ENCODE assay signal across 23 cellular contexts in the genomic region with DNA sequence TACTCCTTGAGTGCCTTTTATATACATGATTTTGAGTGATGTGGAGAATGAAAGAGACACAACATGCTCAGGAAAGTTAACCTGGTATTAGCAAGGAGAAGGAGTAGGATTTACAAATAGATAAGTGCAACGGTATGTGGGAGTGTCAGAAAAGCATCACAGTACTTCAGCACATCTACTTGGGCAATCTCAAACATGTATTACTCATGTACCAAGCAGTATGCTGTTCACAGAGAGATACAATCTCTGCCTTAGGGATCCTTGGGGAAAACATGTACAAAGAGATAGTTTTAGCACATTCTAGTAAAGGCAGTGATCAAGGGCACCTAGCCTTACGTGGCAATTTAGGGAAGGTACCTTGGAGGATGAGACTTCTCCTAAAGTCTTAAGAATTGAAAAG.
A peak's percentile ranks its signal among the peaks of the same experiment; 100 is the strongest.
DNase-seq lines count a peak whose midpoint lies in the region; ATAC-seq, FAIRE-seq and TF ChIP-seq lines count a peak whose summit lies in the region.
"Had no signal": no experiment of that assay in that cellular context is flagged by ENCODE, and none has a peak within 500 bp of the region (broad histone marks: within the 10 kb centered on the region; RNA-seq: fewer than 3 reads in every experiment).

No MANE protein-coding gene starts in this region.

- TF ChIP-seq EP300 in K562 (IDR thresholded peaks at IDR 0.05; ENCODE audit: low read length), result no peak

- POLR2A ChIA-PET in K562 (lab: Yijun Ruan, JAX), result no interaction called here

- no peaks in the 10 kb centered on the region for H3K9me2 ChIP-seq in GM23248 (ENCODE audit: insufficient read depth)

- WGBS in GM23248 (ENCODE audit: low coverage in 1 of 2, low lambda C conversion rate in 2 of 2, missing lambda C conversion rate in 2 of 2), 2 experiments, result 69 to 84% methylated on average over 2 of the region's 2 CpGs
- WGBS in K562 (ENCODE audit: insufficient coverage, low coverage, missing lambda C conversion rate), result 54% methylated on average over 2 of the region's 2 CpGs
- WGBS in right lobe of liver (ENCODE audit: insufficient coverage, low coverage, low lambda C conversion rate, missing lambda C conversion rate), result 93% methylated on average over 2 of the region's 2 CpGs

- TF ChIP-seq RAD21 in K562 (CRISPR knock-in tag; conservative IDR thresholded peaks at IDR 0.05 in 1 of 2, IDR thresholded peaks at IDR 0.05 in 1 of 2), result no peak

- no peaks in the 10 kb centered on the region for H4K20me1 ChIP-seq in GM23248 (ENCODE audit: insufficient read depth)
- no peaks in the 10 kb centered on the region for H4K20me1 ChIP-seq in K562 (replicated peaks; ENCODE audit: control insufficient read depth, insufficient read depth, low read length)

- H3K27ac ChIP-seq in GM23248 (no peak overlapping the region), K562 (ENCODE audit: extremely low read depth, low read depth, low read length) (no peak overlapping the region), right lobe of liver (no peak overlapping the region)
- H3K27ac ChIP-seq: neutrophil had no signal

- BruUV-seq in K562 (replicated peaks; lab: Mats Ljungman, UMichigan), result no TSS peak

- no peaks in the 10 kb centered on the region for H3K79me2 ChIP-seq in GM23248 (ENCODE audit: insufficient read depth)
- no peaks in the 10 kb centered on the region for H3K79me2 ChIP-seq in K562 (ENCODE audit: control insufficient read depth, insufficient read depth, low read length)

- no peaks in the 10 kb centered on the region for H3K9me1 ChIP-seq in K562 (ENCODE audit: control insufficient read depth, insufficient read depth, low read length)

- H3K4me2 ChIP-seq in GM23248 (ENCODE audit: unreplicated experiment) (no peak overlapping the region), K562 (ENCODE audit: insufficient read depth, low read length) (no peak overlapping the region)

- peak; percentile 23 for FAIRE-seq in K562 (lab: Jason Lieb, UNC)
- FAIRE-seq: H1, urothelium cell line had no signal

- TF ChIP-seq POLR2A in K562 (conservative IDR thresholded peaks at IDR 0.05) (no peak), right lobe of liver (IDR thresholded peaks at IDR 0.05) (no peak)

- no peak overlapping the region for H2AFZ ChIP-seq in GM23248
- H2AFZ ChIP-seq in K562 (ENCODE audit: low read depth, low read length), result no peak overlapping the region

- intact Hi-C loops in K562 (cut with micrococcal nuclease), result no loop called here
- intact Hi-C loops in right lobe of liver (cut with DNase I), result no loop called here

- in situ Hi-C loops in GM23248 (cut with MboI), result no loop called here
- in situ Hi-C loops in K562 (cut with MboI), result no loop called here

- peaks cover 9% of the 10 kb centered on the region for H3F3A ChIP-seq in GM23248 (ENCODE audit: insufficient read depth)

- no peaks in the 10 kb centered on the region for H3K27me3 ChIP-seq in GM23248 (replicated peaks; ENCODE audit: insufficient read depth)
- no peaks in the 10 kb centered on the region for H3K27me3 ChIP-seq in K562 (ENCODE audit: control insufficient read depth in 2 of 2, insufficient read depth in 2 of 2, low read length in 2 of 2)
- no peaks in the 10 kb centered on the region for H3K27me3 ChIP-seq in right lobe of liver
- H3K27me3 ChIP-seq: neutrophil, stomach had no signal

- TF ChIP-seq CTCF in K562 (IDR thresholded peaks at IDR 0.05 in 2 of 3, conservative IDR thresholded peaks at IDR 0.05 in 1 of 3; ENCODE audit: insufficient read depth in 2 of 3, low read depth in 1 of 3, low read length in 3 of 3) (no peak), fibroblast of the aortic adventitia (IDR thresholded peaks at IDR 0.05; ENCODE audit: insufficient read depth, low read length) (no peak), right lobe of liver (IDR thresholded peaks at IDR 0.05) (no peak)

- DNase-seq in GM23248 (peak; percentile 72), K562 (ENCODE audit: extremely low read depth in 1 of 4, low spot score in 3 of 4) (no peak), fibroblast of the aortic adventitia (ENCODE audit: low read depth) (peak; percentile 73), skeletal muscle cell (ENCODE audit: low read depth) (peak; percentile 79), NCI-H748 treated with DMSO at 0.1 percent for 48 hours (lab: John Stamatoyannopoulos, UW) (no peak), A172 (ENCODE audit: low spot score) (no peak), pons (ENCODE audit: low spot score) (no peak), right lobe of liver (no peak)
- DNase-seq: activated CD8-positive, alpha-beta memory T cell treated with anti-CD3 and anti-CD28 coated beads for 24 hours; CD8-positive, alpha-beta T cell; central memory CD4-positive, alpha-beta T cell; effector CD4-positive, alpha-beta T cell; left ventricle myocardium inferior; mucosa of descending colon; MV-4-11; NCI-H2029 treated with DMSO at 0.1 percent for 48 hours; NCI-H510A treated with DMSO at 0.1 percent for 48 hours; SIG-M5; stomach; T-helper 17 cell had no signal

- H3K4me1 ChIP-seq in GM23248 (ENCODE audit: insufficient read depth) (peaks cover 23% of the 10 kb centered on the region), K562 (replicated peaks in 1 of 2; ENCODE audit: control insufficient read depth in 2 of 2, insufficient read depth in 2 of 2, low read length in 2 of 2) (no peaks in the 10 kb centered on the region), right lobe of liver (no peaks in the 10 kb centered on the region)

- CTCF ChIA-PET in K562 (lab: Yijun Ruan, JAX; ENCODE audit: low intra/inter-chr PET ratio), result no interaction called here

- no peak for ATAC-seq in K562
- no peak for ATAC-seq in right lobe of liver
- ATAC-seq: CD8-positive, alpha-beta T cell; mucosa of descending colon; T-helper 17 cell had no signal

- H3K36me3 ChIP-seq in GM23248 (ENCODE audit: low read depth), result no peaks in the 10 kb centered on the region
- no peaks in the 10 kb centered on the region for H3K36me3 ChIP-seq in K562 (ENCODE audit: control insufficient read depth, insufficient read depth, low read length)
- no peaks in the 10 kb centered on the region for H3K36me3 ChIP-seq in right lobe of liver
- H3K36me3 ChIP-seq: left ventricle myocardium inferior, neutrophil, stomach had no signal

- H3K4me3 ChIP-seq in GM23248 (no peak overlapping the region), K562 (no peak overlapping the region), fibroblast of the aortic adventitia (ENCODE audit: low read depth, low read length) (no peak overlapping the region), skeletal muscle cell (ENCODE audit: low read depth, low read length) (no peak overlapping the region), right lobe of liver (no peak overlapping the region)
- H3K4me3 ChIP-seq: left ventricle myocardium inferior, mucosa of descending colon, stomach had no signal

- H3K9me3 ChIP-seq in GM23248 (ENCODE audit: low read depth) (no peaks in the 10 kb centered on the region), K562 (replicated peaks; ENCODE audit: control insufficient read depth, insufficient read depth, low read depth, low read length) (no peaks in the 10 kb centered on the region), right lobe of liver (no peaks in the 10 kb centered on the region)
- H3K9me3 ChIP-seq: left ventricle myocardium inferior, mucosa of descending colon, neutrophil, stomach had no signal

- H3K9ac ChIP-seq in GM23248, result no peak overlapping the region
- no peak overlapping the region for H3K9ac ChIP-seq in K562 (ENCODE audit: insufficient read depth in 1 of 2, low read depth in 2 of 2, low read length in 2 of 2)

TF ChIP-seq in K562, 482 proteins besides CTCF, POLR2A, EP300 and RAD21:
- TF ChIP-seq FOSL1 (tag; conservative IDR thresholded peaks at IDR 0.05), result peak; percentile 57
- TF ChIP-seq EWSR1 (IDR thresholded peaks at IDR 0.05; ENCODE audit: borderline replicate concordance, low read depth, partially characterized antibody), result no peak

Comparison
In these comparisons a context has a peak if more than half of its experiments do, and no peak if none do; other contexts are left out.
1. DNase-seq: peak in GM23248 (single experiment), fibroblast of the aortic adventitia (single experiment) and skeletal muscle cell (single experiment); none in K562 (0 of 4), NCI-H748 treated with DMSO at 0.1 percent for 48 hours (single experiment), A172 (single experiment), pons (single experiment) and right lobe of liver (0 of 3).